In the genomic region with DNA sequence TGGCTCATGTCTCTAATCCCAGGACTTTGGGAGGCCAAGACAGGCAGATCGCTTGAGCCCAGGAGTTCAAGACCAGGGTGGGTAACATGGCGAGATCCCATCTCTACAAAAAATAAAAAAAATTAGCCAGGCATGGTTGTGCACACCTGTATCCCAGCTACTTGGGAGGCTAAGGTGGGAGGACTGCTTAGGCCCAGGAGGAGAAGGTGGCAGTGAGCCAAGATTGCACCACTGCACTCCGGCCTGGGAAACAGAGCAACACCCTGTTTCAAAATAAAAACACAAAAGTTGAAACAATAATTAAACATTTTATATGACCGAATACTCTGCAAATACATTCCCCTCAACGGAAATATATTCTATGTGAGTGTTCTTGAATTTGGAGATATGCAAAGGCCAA, we compare ENCODE assay signal across 22 cellular contexts. TPM values are rescaled to one million over a fixed set of nuclear protein-coding genes. Genes with fewer than 3 reads are reported as not detected.
DNase-seq lines count a peak whose midpoint lies in the region; ATAC-seq and TF ChIP-seq lines count a peak whose summit lies in the region.
"Had no signal": no experiment of that assay in that cellular context is flagged by ENCODE, and none has a peak within 500 bp of the region (broad histone marks: within the 10 kb centered on the region; RNA-seq: fewer than 3 reads in every experiment).

No MANE protein-coding gene starts in this region.

- TF ChIP-seq POLR2A in breast epithelium (IDR thresholded peaks at IDR 0.05), result no peak

- WGBS in mesendoderm (ENCODE audit: extremely low coverage, insufficient coverage, low lambda C conversion rate), result no CpG with 5 or more reads among the region's 5 CpGs

- H4K8ac ChIP-seq in mesendoderm (ENCODE audit: low read depth, low read length), result no peak overlapping the region

- H3K4me2 ChIP-seq in mesendoderm (ENCODE audit: low read length), result no peak overlapping the region
- H3K4me2 ChIP-seq: BLaER1 had no signal

- no peak overlapping the region for H2BK120ac ChIP-seq in mesendoderm (ENCODE audit: low read depth, low read length)

- H3K27me3 ChIP-seq in breast epithelium (no peaks in the 10 kb centered on the region), mesendoderm (ENCODE audit: insufficient read depth, low read length, poor library complexity) (no peaks in the 10 kb centered on the region)
- H3K27me3 ChIP-seq: BLaER1 had no signal

- ATAC-seq in left lobe of liver (peak; percentile 44), HG03196 (IDR thresholded peaks at IDR 0.05; ENCODE audit: unreplicated experiment) (no peak)

- H3K36me3 ChIP-seq in breast epithelium (no peaks in the 10 kb centered on the region), mesendoderm (ENCODE audit: control insufficient read depth, insufficient read depth, low read length) (no peaks in the 10 kb centered on the region)

- H3K27me3 Mint-ChIP-seq in MCF 10A (ENCODE audit: insufficient read depth, unreplicated experiment), result no peaks in the 10 kb centered on the region
- H3K27me3 Mint-ChIP-seq in T-helper 2 cell treated with Interferon-gamma antibody and Interleukin-4, amounts not matched to agents 5 μg/mL and 100 μg/mL, for 36 hours (ENCODE audit: low read depth), result no peaks in the 10 kb centered on the region
- H3K27me3 Mint-ChIP-seq: B cell; CD4-positive, alpha-beta T cell; CD8-positive, alpha-beta memory T cell had no signal

- H3K4me3 ChIP-seq in breast epithelium (no peak overlapping the region), mesendoderm (ENCODE audit: low read length) (no peak overlapping the region)
- H3K4me3 ChIP-seq: BLaER1, GM23248 had no signal

- no peaks in the 10 kb centered on the region for H3K4me1 ChIP-seq in breast epithelium
- H3K4me1 ChIP-seq in mesendoderm (ENCODE audit: control insufficient read depth, low read depth, low read length), result peaks cover 4% of the 10 kb centered on the region

- TF ChIP-seq CTCF in MCF 10A (IDR thresholded peaks at IDR 0.05; ENCODE audit: unreplicated experiment) (no peak), breast epithelium (IDR thresholded peaks at IDR 0.05) (no peak)

- H3K27ac Mint-ChIP-seq in MCF 10A (ENCODE audit: low read depth, unreplicated experiment), result no peak overlapping the region
- no peak overlapping the region for H3K27ac Mint-ChIP-seq in T-helper 2 cell treated with Interferon-gamma antibody and Interleukin-4, amounts not matched to agents 5 μg/mL and 100 μg/mL, for 36 hours
- H3K27ac Mint-ChIP-seq: B cell had no signal

- H3K27ac ChIP-seq in breast epithelium (no peak overlapping the region), mesendoderm (ENCODE audit: low read depth, low read length) (no peak overlapping the region)
- H3K27ac ChIP-seq: 22Rv1, BLaER1, C4-2B, GM23248 had no signal

- H2BK15ac ChIP-seq in mesendoderm (replicated peaks; ENCODE audit: low read depth), result no peak overlapping the region

- no peak overlapping the region for H3K4ac ChIP-seq in mesendoderm (ENCODE audit: low read depth, low read length)

- no peak overlapping the region for H2AK5ac ChIP-seq in mesendoderm (ENCODE audit: low read length)

- BruUV-seq in MCF 10A (replicated peaks; lab: Mats Ljungman, UMichigan), result no TSS peak

- no peaks in the 10 kb centered on the region for H3K9me3 Mint-ChIP-seq in MCF 10A (ENCODE audit: unreplicated experiment)
- no peaks in the 10 kb centered on the region for H3K9me3 Mint-ChIP-seq in T-helper 2 cell treated with Interferon-gamma antibody and Interleukin-4, amounts not matched to agents 5 μg/mL and 100 μg/mL, for 36 hours
- H3K9me3 Mint-ChIP-seq: CD4-positive, alpha-beta T cell; CD8-positive, alpha-beta memory T cell had no signal

- H3K36me3 Mint-ChIP-seq in MCF 10A (ENCODE audit: insufficient read depth, unreplicated experiment), result no peaks in the 10 kb centered on the region
- no peaks in the 10 kb centered on the region for H3K36me3 Mint-ChIP-seq in T-helper 2 cell treated with Interferon-gamma antibody and Interleukin-4, amounts not matched to agents 5 μg/mL and 100 μg/mL, for 36 hours (ENCODE audit: low read depth)

- no peak overlapping the region for H3K9ac ChIP-seq in mesendoderm (ENCODE audit: low read length)
- H3K9ac ChIP-seq: BLaER1, GM23248 had no signal

- peaks cover 16% of the 10 kb centered on the region for H3K4me1 Mint-ChIP-seq in MCF 10A (ENCODE audit: insufficient read depth, unreplicated experiment)
- H3K4me1 Mint-ChIP-seq in T-helper 2 cell treated with Interferon-gamma antibody and Interleukin-4, amounts not matched to agents 5 μg/mL and 100 μg/mL, for 36 hours (ENCODE audit: low read depth), result peaks cover 19% of the 10 kb centered on the region

- no peaks in the 10 kb centered on the region for H3K9me3 ChIP-seq in breast epithelium

- H3K79me1 ChIP-seq in mesendoderm (ENCODE audit: low read length), result peaks cover 6% of the 10 kb centered on the region

- DNase-seq in MCF 10A (ENCODE audit: unreplicated experiment), result peak; percentile 51
- no peak for DNase-seq in breast epithelium (ENCODE audit: low spot score in 2 of 2)
- DNase-seq in left lobe of liver (ENCODE audit: low spot score), result no peak
- no peak for DNase-seq in mesendoderm
- DNase-seq in T-helper 2 cell treated with Interferon-gamma antibody and Interleukin-4, amounts not matched to agents 5 μg/mL and 100 μg/mL, for 36 hours (ENCODE audit: low spot score), result no peak
- no peak for DNase-seq in RPMI8226
- no peak for DNase-seq in glomerular visceral epithelial cell (ENCODE audit: extremely low spot score)
- DNase-seq: Calu3; CD4-positive, alpha-beta T cell; CD8-positive, alpha-beta memory T cell; COR-L47; DMS53; DMS79 treated with DMSO at 0.1 percent for 48 hours; GF-D8; GM23248; H7; HCEC 1CT had no signal

- H2BK5ac ChIP-seq in mesendoderm (ENCODE audit: low read length), result no peak overlapping the region

- H3K56ac ChIP-seq in mesendoderm (ENCODE audit: low read length), result no peak overlapping the region

- H4K5ac ChIP-seq in mesendoderm (ENCODE audit: low read length), result no peak overlapping the region

- H3K79me2 ChIP-seq in mesendoderm (ENCODE audit: control insufficient read depth, insufficient read depth, low read length), result peaks cover 49% of the 10 kb centered on the region

- intact Hi-C loops in MCF 10A (cut with micrococcal nuclease), result no loop called here
- intact Hi-C loops in breast epithelium (cut with DNase I; ENCODE audit: low total_unique reads), result no loop called here

- H3K4me3 Mint-ChIP-seq in MCF 10A (ENCODE audit: unreplicated experiment), result no peak overlapping the region
- H3K4me3 Mint-ChIP-seq in T-helper 2 cell treated with Interferon-gamma antibody and Interleukin-4, amounts not matched to agents 5 μg/mL and 100 μg/mL, for 36 hours, result no peak overlapping the region
- H3K4me3 Mint-ChIP-seq: B cell; CD4-positive, alpha-beta T cell; CD8-positive, alpha-beta memory T cell had no signal

- CTCF ChIA-PET in MCF 10A (lab: Yijun Ruan, JAX), result no interaction called here

- POLR2A ChIA-PET in MCF 10A (lab: Yijun Ruan, JAX), result no interaction called here

- peak overlapping the region; percentile 75 for H3K18ac ChIP-seq in mesendoderm (ENCODE audit: low read length)

- no peak overlapping the region for H3K23ac ChIP-seq in mesendoderm (ENCODE audit: low read length)

RNA-seq across cellular contexts. Expression of gene JMJD1C, which starts 40.3 kb away (rescaled TPM):
- total RNA-seq in MCF 10A (2022), result 91.9 and 101 TPM in 2 replicates
- total RNA-seq in breast epithelium, result 100 to 1,000 TPM; 134 to 327 (median 162) TPM
- total RNA-seq in left lobe of liver, result 32.0 TPM
- polyA plus RNA-seq in mesendoderm (2013, experiment 1 of 2), result 65.5 TPM
- 68.5 TPM for polyA plus RNA-seq in mesendoderm (2013, experiment 2 of 2)
